Comparison of ENCODE assay signal across 8 cellular contexts in the genomic region with DNA sequence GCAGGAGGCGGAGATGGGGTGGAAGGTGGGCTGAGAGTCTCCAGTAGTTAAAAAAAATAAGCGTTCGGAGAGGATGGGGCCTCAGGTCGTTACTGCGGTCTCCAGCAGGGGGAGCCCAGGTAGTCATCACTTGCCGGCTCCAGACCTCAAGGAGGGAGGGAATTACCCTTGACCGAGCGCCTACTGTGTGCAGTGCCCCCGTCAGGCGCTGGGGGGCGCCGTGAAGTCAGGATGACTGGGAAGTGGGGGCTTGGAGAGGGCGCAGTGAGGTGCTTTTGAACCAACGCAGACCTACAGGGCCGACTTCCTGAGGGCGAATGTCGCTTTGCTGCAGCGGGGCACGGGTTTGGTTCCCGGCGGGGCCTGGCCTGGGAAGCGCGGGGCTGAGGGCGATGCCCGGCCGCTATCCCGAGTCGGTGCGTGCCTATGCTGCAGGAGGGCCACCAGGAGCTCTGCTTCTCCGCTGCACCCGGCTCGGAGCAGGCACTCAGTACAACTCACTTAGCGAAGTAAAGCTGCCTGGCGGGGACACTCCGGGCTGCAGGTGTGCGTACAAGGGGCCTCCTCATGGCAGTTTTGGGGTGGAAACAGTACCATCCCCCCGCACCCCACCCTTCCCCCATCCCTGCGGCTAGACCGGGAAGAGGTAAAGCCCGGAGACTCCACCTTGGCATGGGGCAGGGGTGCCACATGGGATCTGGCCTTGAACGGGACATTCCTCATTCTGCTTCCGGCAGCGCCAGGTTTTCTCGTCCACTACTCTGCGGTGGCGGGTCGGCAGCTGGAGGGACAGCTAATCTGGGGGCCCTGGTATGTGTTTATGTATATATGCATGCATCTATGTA.
DNase-seq lines count a peak whose midpoint lies in the region; ATAC-seq and TF ChIP-seq lines count a peak whose summit lies in the region.

No MANE protein-coding gene starts in this region.

- no peak overlapping the region for H3K27ac ChIP-seq in AG04450 (ENCODE audit: low read depth, low read length)

- DNase-seq in AG04450 (ENCODE audit: low read depth, low spot score) (no peak), NCI-H446 treated with DMSO at 0.1 percent for 48 hours (lab: John Stamatoyannopoulos, UW) (peak; percentile 26), choroid plexus epithelial cell (ENCODE audit: low read depth) (peak; percentile 75), medulla oblongata (ENCODE audit: extremely low spot score) (peak; percentile 36)
- DNase-seq in activated CD4-positive, alpha-beta T cell treated with anti-CD3 and anti-CD28 coated beads for 1 hour, result peak; percentile 34
- peak; percentile 91 for DNase-seq in stimulated activated CD8-positive, alpha-beta memory T cell treated with anti-CD3 and anti-CD28 coated beads, Interleukin-4, amount 100 ng/mL, for 48 hours

- CTCF ChIA-PET in AG04450 (lab: Charles Lee), result interaction anchor here (1.0 to 1.8 kb wide), 5 partner anchors 10 to 109 kb away, joined by 3 to 14 read pairs (median 4); no protein-coding TSS in a partner anchor

- POLR2A ChIA-PET in AG04450 (lab: Yijun Ruan, JAX), result no interaction called here

- H3K27me3 ChIP-seq in AG04450 (ENCODE audit: control insufficient read depth, insufficient read depth, low read length), result peaks cover 69% of the 10 kb centered on the region

- no peak overlapping the region for H3K4me3 ChIP-seq in AG04450 (ENCODE audit: low read depth, low read length)
- H3K4me3 ChIP-seq in choroid plexus epithelial cell (ENCODE audit: low read depth, low read length), result no peak overlapping the region

- H3K9me3 ChIP-seq in AG04450 (ENCODE audit: control insufficient read depth, insufficient read depth, low read length), result peaks cover 6% of the 10 kb centered on the region; the same call in 1 of the 2 replicates

- TF ChIP-seq CTCF in AG04450 (IDR thresholded peaks at IDR 0.05; ENCODE audit: low read depth, low read length) (peak; percentile 71), choroid plexus epithelial cell (conservative IDR thresholded peaks at IDR 0.05; ENCODE audit: low read depth, low read length) (peak; percentile 82)

- ATAC-seq in GM18511 (IDR thresholded peaks at IDR 0.05; ENCODE audit: unreplicated experiment) (peak; percentile 73), HG03025 (IDR thresholded peaks at IDR 0.05; ENCODE audit: low FRiP score, unreplicated experiment) (peak; percentile 62)
